ENCODE assay signal across 28 cellular contexts in the genomic region with DNA sequence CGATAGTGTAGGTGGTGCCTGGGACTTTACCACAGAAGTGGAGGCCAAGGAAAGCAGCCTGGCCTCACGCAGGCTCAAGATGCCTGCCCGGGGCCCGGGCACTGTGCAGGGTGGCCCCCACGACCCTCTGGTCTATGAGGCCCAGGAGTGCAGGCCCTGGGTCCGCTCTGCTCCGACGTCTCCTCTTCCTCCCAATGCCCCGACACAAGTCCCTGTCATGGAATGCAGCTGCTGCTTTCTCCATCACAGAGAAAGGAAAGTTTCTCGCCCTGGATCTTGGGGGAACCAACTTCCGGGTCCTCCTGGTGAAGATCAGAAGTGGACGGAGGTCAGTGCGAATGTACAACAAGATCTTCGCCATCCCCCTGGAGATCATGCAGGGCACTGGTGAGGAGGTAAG. TPM values are rescaled to one million over a fixed set of nuclear protein-coding genes. Genes with fewer than 3 reads are reported as not detected.
"Had no signal": no experiment of that assay in that cellular context is flagged by ENCODE, and none has a peak within 500 bp of the region (broad histone marks: within the 10 kb centered on the region; RNA-seq: fewer than 3 reads in every experiment).

No MANE protein-coding gene starts in this region.

- H3K27me3 Mint-ChIP-seq: naive thymus-derived CD8-positive, alpha-beta T cell had no signal

- H3K9me3 ChIP-seq: gastrocnemius medialis, left lung, neutrophil, pancreas, right atrium auricular region, testis had no signal

- H3K27ac ChIP-seq: dorsolateral prefrontal cortex, gastrocnemius medialis, heart left ventricle, hepatocyte, left lung, neutrophil, pancreas, right atrium auricular region, testis, tibial artery had no signal

- ATAC-seq: gastrocnemius medialis; heart left ventricle; left lung; naive thymus-derived CD8-positive, alpha-beta T cell; pancreas; sciatic nerve; stimulated activated effector memory CD8-positive, alpha-beta T cell treated with anti-CD3 and anti-CD28 coated beads, Interleukin-12 subunit alpha, Interleukin-12 subunit beta, amount 100 ng/mL, for 72 hours; stimulated activated naive CD8-positive, alpha-beta T cell treated with anti-CD3 and anti-CD28 coated beads, Interleukin-15, Interleukin-2, amounts not matched to agents 100 U/mL and 50 U/mL, for 24 hours had no signal

- H3K4me1 ChIP-seq: gastrocnemius medialis, heart left ventricle, left lung, pancreas, right atrium auricular region, testis, tibial artery had no signal

- H3K36me3 ChIP-seq: gastrocnemius medialis, heart left ventricle, left lung, neutrophil, pancreas, right atrium auricular region, tibial artery had no signal

- H3K4me2 ChIP-seq: hepatocyte, smooth muscle cell had no signal

- H3K36me3 Mint-ChIP-seq: stimulated activated effector memory CD8-positive, alpha-beta T cell treated with anti-CD3 and anti-CD28 coated beads, Interleukin-12 subunit alpha, Interleukin-12 subunit beta, amount 100 ng/mL, for 72 hours; type B pancreatic cell had no signal

- H2AFZ ChIP-seq: hepatocyte had no signal

- H3K79me2 ChIP-seq: hepatocyte had no signal

- H3K4me3 Mint-ChIP-seq: naive thymus-derived CD8-positive, alpha-beta T cell; nephron progenitor cell; stimulated activated effector memory CD8-positive, alpha-beta T cell treated with anti-CD3 and anti-CD28 coated beads, Interleukin-12 subunit alpha, Interleukin-12 subunit beta, amount 100 ng/mL, for 72 hours; type B pancreatic cell had no signal

- H3K4me3 ChIP-seq: dorsolateral prefrontal cortex, gastrocnemius medialis, heart left ventricle, hepatocyte, left lung, pancreas, right atrium auricular region, smooth muscle cell, testis, tibial artery had no signal

- H3K9me3 Mint-ChIP-seq: naive thymus-derived CD8-positive, alpha-beta T cell; stimulated activated effector memory CD8-positive, alpha-beta T cell treated with anti-CD3 and anti-CD28 coated beads, Interleukin-12 subunit alpha, Interleukin-12 subunit beta, amount 100 ng/mL, for 72 hours; type B pancreatic cell had no signal

- H3K27ac Mint-ChIP-seq: nephron progenitor cell; progenitor cell of endocrine pancreas; stimulated activated effector memory CD8-positive, alpha-beta T cell treated with anti-CD3 and anti-CD28 coated beads, Interleukin-12 subunit alpha, Interleukin-12 subunit beta, amount 100 ng/mL, for 72 hours; type B pancreatic cell had no signal

- H3K27me3 ChIP-seq: gastrocnemius medialis, heart left ventricle, hepatocyte, left lung, neutrophil, pancreas, right atrium auricular region, testis, tibial artery had no signal

- H3K4me1 Mint-ChIP-seq: naive thymus-derived CD8-positive, alpha-beta T cell; nephron progenitor cell; stimulated activated effector memory CD8-positive, alpha-beta T cell treated with anti-CD3 and anti-CD28 coated beads, Interleukin-12 subunit alpha, Interleukin-12 subunit beta, amount 100 ng/mL, for 72 hours had no signal

- DNase-seq: dorsolateral prefrontal cortex; effector CD4-positive, alpha-beta T cell; foreskin fibroblast; gastrocnemius medialis; heart left ventricle; kidney; left lung; mammary epithelial cell; mesendoderm; naive thymus-derived CD8-positive, alpha-beta T cell; nephron progenitor cell; pancreas; stimulated activated CD4-positive, alpha-beta T cell treated with anti-CD3 and anti-CD28 coated beads, Interleukin-12 subunit alpha, Interleukin-12 subunit beta, amount 100 ng/mL, for 4 hours; stimulated activated CD4-positive, alpha-beta T cell treated with anti-CD3 and anti-CD28 coated beads, Interleukin-1b, Interleukin-23, amount 100 ng/mL, for 48 hours; stimulated activated CD4-positive, alpha-beta T cell treated with anti-CD3 and anti-CD28 coated beads, Interleukin-4, amount 100 ng/mL, for 24 hours; stimulated activated naive CD8-positive, alpha-beta T cell treated with anti-CD3 and anti-CD28 coated beads, Interleukin-15, Interleukin-2, amounts not matched to agents 100 U/mL and 50 U/mL, for 24 hours; substantia nigra; testis; tibial artery had no signal

RNA-seq across cellular contexts. Expression of a gene that starts 29.9 kb away (rescaled TPM):
- total RNA-seq: urinary bladder had no signal
